In genomic region chr19:50376166-50377050, GRCh38 we compare ENCODE assay signal across 8 cellular contexts. TPM values are rescaled to one million over a fixed set of nuclear protein-coding genes. Genes with fewer than 3 reads are reported as not detected.
DNase-seq lines count a peak whose midpoint lies in the region; ATAC-seq and TF ChIP-seq lines count a peak whose summit lies in the region.

NR1H2 (plus strand) TSS chr19:50376457; CDS start chr19:50377606, 1,149 bp downstream.

- H3K27ac ChIP-seq in adrenal gland (peak within 1 kb of the TSS; percentile 86 to 100 (median 98)), heart right ventricle (peak within 1 kb of the TSS; percentile 96 to 100 (median 98)), upper lobe of left lung (peak within 1 kb of the TSS; percentile 97 to 99 (median 98))

- peak in 1 of 4 donors; percentile 79 for TF ChIP-seq EP300 in upper lobe of left lung (IDR thresholded peaks at IDR 0.05)

- H3K4me1 ChIP-seq in adrenal gland (replicated peaks in 1 of 2) (no peaks in the 10 kb centered on the region), heart right ventricle (peaks cover 7 to 42% (median 19%) of the 10 kb centered on the region in 9 donors), upper lobe of left lung (peaks cover 9 to 35% (median 27%) of the 10 kb centered on the region in 4 donors)

- H3K27me3 ChIP-seq in adrenal gland: no peaks in the 10 kb centered on the region
- no peaks in the 10 kb centered on the region for H3K27me3 ChIP-seq in heart right ventricle
- H3K27me3 ChIP-seq in upper lobe of left lung: no peaks in the 10 kb centered on the region

- TF ChIP-seq CTCF in GM12865 (IDR thresholded peaks at IDR 0.05; ENCODE audit: insufficient read depth, low read depth, low read length, missing control alignments) (no peak), adrenal gland (IDR thresholded peaks at IDR 0.05) (no peak), heart right ventricle (IDR thresholded peaks at IDR 0.05) (no peak), upper lobe of left lung (IDR thresholded peaks at IDR 0.05) (no peak)

- H3K9me3 ChIP-seq in adrenal gland (replicated peaks in 1 of 3): no peaks in the 10 kb centered on the region
- H3K9me3 ChIP-seq in heart right ventricle: no peaks in the 10 kb centered on the region
- no peaks in the 10 kb centered on the region for H3K9me3 ChIP-seq in upper lobe of left lung

- ATAC-seq in HG02798 (IDR thresholded peaks at IDR 0.05; ENCODE audit: poor library complexity, unreplicated experiment): peak; percentile 92
- peak; percentile 92 to 98 (median 97) for ATAC-seq in heart right ventricle
- ATAC-seq in upper lobe of left lung (ENCODE audit: low FRiP score in 2 of 2): peak; percentile 96

- H3K36me3 ChIP-seq in adrenal gland (replicated peaks in 1 of 2) (peaks cover 0 to 41% of the 10 kb centered on the region in 2 donors), heart right ventricle (peaks cover 3 to 42% (median 32%) of the 10 kb centered on the region in 9 donors), upper lobe of left lung (peaks cover 8 to 43% (median 40%) of the 10 kb centered on the region in 4 donors)

- TF ChIP-seq POLR2A in adrenal gland (IDR thresholded peaks at IDR 0.05) (peak; percentile 64 to 65), upper lobe of left lung (IDR thresholded peaks at IDR 0.05) (peak in 3 of 4 donors; percentile 61 to 93 (median 85))

- intact Hi-C loops in adrenal gland (cut with DNase I): no loop called here
- intact Hi-C loops in heart right ventricle (cut with DNase I): no loop called here
- intact Hi-C loops in posterior cingulate gyrus (cut with DNase I): loop anchor here (10.0 kb wide), 1 partner anchor 548 kb away; no protein-coding TSS in a partner anchor

- H3K4me3 ChIP-seq in GM12865 (ENCODE audit: low read depth, low read length) (peak within 1 kb of the TSS; percentile 100), adrenal gland (peak within 1 kb of the TSS; percentile 63 to 95 (median 86)), heart right ventricle (peak within 1 kb of the TSS; percentile 65 to 99 (median 90)), upper lobe of left lung (peak within 1 kb of the TSS; percentile 73 to 87 (median 78))

- DNase-seq in GM12865 (ENCODE audit: low read depth): peak; percentile 99
- peak; percentile 99 for DNase-seq in NCI-H146 (lab: John Stamatoyannopoulos, UW)
- peak; percentile 82 to 98 (median 92) for DNase-seq in T-helper 1 cell
- DNase-seq in adrenal gland: peak; percentile 95 to 98 (median 96)
- DNase-seq in heart right ventricle: peak; percentile 93 to 96
- peak; percentile 94 to 100 (median 96) for DNase-seq in posterior cingulate gyrus
- DNase-seq in upper lobe of left lung: peak; percentile 94

- WGBS in adrenal gland, 4 donors: 1 to 2% (median 1%) methylated on average over 43 to 67 of the region's 67 CpGs
- 2 to 3% methylated on average over 56 to 67 of the region's 67 CpGs for WGBS in heart right ventricle, 2 donors
- WGBS in upper lobe of left lung, 2 donors: 2 to 3% methylated on average over 47 to 52 of the region's 67 CpGs

RNA-seq across cellular contexts. Expression of gene NR1H2, which starts in this region (rescaled TPM):
- total RNA-seq in adrenal gland (100 to 1,000 TPM in 4 of 8 donors, 10 to 100 TPM in 4; 75.3 to 148 (median 105) TPM), heart right ventricle (10 to 100 TPM; 64.0 to 96.7 (median 69.8) TPM), upper lobe of left lung (100 to 1,000 TPM in 4 of 6 donors, 10 to 100 TPM in 2; 98.3 to 170 (median 123) TPM)
- polyA plus RNA-seq in adrenal gland (100 to 1,000 TPM in 2 of 3 donors, 10 to 100 TPM in 1; 16.5 to 144 (median 102) TPM), heart right ventricle (100 to 1,000 TPM in 1 of 2 donors, 10 to 100 TPM in 1; 90.7 to 125 TPM)

Comparison
In these comparisons a context has a peak if more than half of its experiments do, and no peak if none do; other contexts are left out.
1. Peak in every context shown above with its lines: DNase-seq, ATAC-seq, H3K4me3 ChIP-seq and H3K27ac ChIP-seq.